22 cellular contexts compared by ENCODE assay signal in genomic region chr17:19495828-19496227, GRCh38. TPM values are rescaled to one million over a fixed set of nuclear protein-coding genes. Genes with fewer than 3 reads are reported as not detected.
"Had no signal": no experiment of that assay in that cellular context is flagged by ENCODE, and none has a peak within 500 bp of the region (broad histone marks: within the 10 kb centered on the region; RNA-seq: fewer than 3 reads in every experiment).

No MANE protein-coding gene starts in this region.

- H3K36me3 ChIP-seq: cardiac muscle cell, right lobe of liver, thoracic aorta, vagina had no signal

- H3K27me3 ChIP-seq: cardiac muscle cell, right lobe of liver, vagina had no signal

- H3K27ac ChIP-seq: cardiac muscle cell, right lobe of liver, skin epidermis, thoracic aorta, vagina, VCaP had no signal

- H3K9me3 ChIP-seq: right lobe of liver, thoracic aorta, vagina had no signal

- H3K27ac Mint-ChIP-seq: activated CD8-positive, alpha-beta T cell treated with anti-CD3 and anti-CD28 coated beads, Interleukin-2, amount 10 ng/mL, durations not matched to agents 7 days and 5 days; activated naive CD8-positive, alpha-beta T cell treated with anti-CD3 and anti-CD28 coated beads, Interleukin-2, amount 50 U/mL, for 24 hours; activated T-helper 1 cell treated with anti-CD3 and anti-CD28 coated beads, Interleukin-12 subunit alpha, Interleukin-12 subunit beta, Interleukin-2, Interleukin-4 antibody, amounts not matched to agents 30 ng/mL and 10 ng/mL and 1 ng/mL, durations not matched to agents 14 hours and 24 hours and 36 hours; mesothelial cell of epicardium; natural killer cell treated with Interleukin-12 subunit alpha and Interleukin-12 subunit beta and Interleukin-15 and Interleukin-18, amount 100 ng/mL, for 72 hours; stimulated activated naive B cell treated with anti-CD40 and anti-IgM and Interleukin-4, amounts not matched to agents 10 μg/mL and 1 μg/mL and 100 μg/mL, for 72 hours; type B pancreatic cell had no signal

- ATAC-seq: activated CD8-positive, alpha-beta T cell treated with anti-CD3 and anti-CD28 coated beads, Interleukin-2, amount 10 ng/mL, durations not matched to agents 7 days and 5 days; activated naive CD8-positive, alpha-beta T cell treated with anti-CD3 and anti-CD28 coated beads, Interleukin-2, amount 50 U/mL, for 24 hours; left lobe of liver; right lobe of liver; stimulated activated naive B cell treated with anti-CD40 and anti-IgM and Interleukin-4, amounts not matched to agents 10 μg/mL and 1 μg/mL and 100 μg/mL, for 72 hours had no signal

- H3K4me3 ChIP-seq: cardiac muscle cell, lung, right lobe of liver, skin epidermis, thoracic aorta, vagina had no signal

- H3K4me1 ChIP-seq: right lobe of liver, vagina had no signal

- H3K9me3 Mint-ChIP-seq: activated naive CD8-positive, alpha-beta T cell treated with anti-CD3 and anti-CD28 coated beads, Interleukin-2, amount 50 U/mL, for 24 hours; activated T-helper 1 cell treated with anti-CD3 and anti-CD28 coated beads, Interleukin-12 subunit alpha, Interleukin-12 subunit beta, Interleukin-2, Interleukin-4 antibody, amounts not matched to agents 30 ng/mL and 10 ng/mL and 1 ng/mL, durations not matched to agents 14 hours and 24 hours and 36 hours; mesothelial cell of epicardium; natural killer cell treated with Interleukin-12 subunit alpha and Interleukin-12 subunit beta and Interleukin-15 and Interleukin-18, amount 100 ng/mL, for 72 hours; stimulated activated naive B cell treated with anti-CD40 and anti-IgM and Interleukin-4, amounts not matched to agents 10 μg/mL and 1 μg/mL and 100 μg/mL, for 72 hours; type B pancreatic cell had no signal

- H3K4me3 Mint-ChIP-seq: activated CD8-positive, alpha-beta T cell treated with anti-CD3 and anti-CD28 coated beads, Interleukin-2, amount 10 ng/mL, durations not matched to agents 7 days and 5 days; activated naive CD8-positive, alpha-beta T cell treated with anti-CD3 and anti-CD28 coated beads, Interleukin-2, amount 50 U/mL, for 24 hours; activated T-helper 1 cell treated with anti-CD3 and anti-CD28 coated beads, Interleukin-12 subunit alpha, Interleukin-12 subunit beta, Interleukin-2, Interleukin-4 antibody, amounts not matched to agents 30 ng/mL and 10 ng/mL and 1 ng/mL, durations not matched to agents 14 hours and 24 hours and 36 hours; mesothelial cell of epicardium; natural killer cell treated with Interleukin-12 subunit alpha and Interleukin-12 subunit beta and Interleukin-15 and Interleukin-18, amount 100 ng/mL, for 72 hours; stimulated activated naive B cell treated with anti-CD40 and anti-IgM and Interleukin-4, amounts not matched to agents 10 μg/mL and 1 μg/mL and 100 μg/mL, for 72 hours; type B pancreatic cell had no signal

- H3K36me3 Mint-ChIP-seq: mesothelial cell of epicardium; natural killer cell treated with Interleukin-12 subunit alpha and Interleukin-12 subunit beta and Interleukin-15 and Interleukin-18, amount 100 ng/mL, for 72 hours; stimulated activated naive B cell treated with anti-CD40 and anti-IgM and Interleukin-4, amounts not matched to agents 10 μg/mL and 1 μg/mL and 100 μg/mL, for 72 hours; type B pancreatic cell had no signal

- DNase-seq: activated CD4-positive, alpha-beta T cell treated with anti-CD3 and anti-CD28 coated beads for 1 hour; activated CD4-positive, alpha-beta T cell treated with anti-CD3 and anti-CD28 coated beads, Interleukin-2, amount 50 U/mL, for 1 hour; activated CD8-positive, alpha-beta T cell treated with anti-CD3 and anti-CD28 coated beads, Interleukin-2, amount 10 ng/mL, durations not matched to agents 7 days and 5 days; activated gamma-delta T cell; activated naive CD4-positive, alpha-beta T cell treated with anti-CD3 and anti-CD28 coated beads, Interleukin-2, amount 50 U/mL, for 16 hours; activated naive CD8-positive, alpha-beta T cell treated with anti-CD3 and anti-CD28 coated beads, Interleukin-2, amount 50 U/mL, for 24 hours; nucleus accumbens; right lobe of liver; stimulated activated CD4-positive, alpha-beta T cell treated with anti-CD3 and anti-CD28 coated beads, Interleukin-1b, Interleukin-23, amount 100 ng/mL, for 48 hours; stimulated activated naive B cell treated with anti-CD40 and anti-IgM and Interleukin-4, amounts not matched to agents 10 μg/mL and 1 μg/mL and 100 μg/mL, for 72 hours had no signal

- H3K27me3 Mint-ChIP-seq: type B pancreatic cell had no signal

RNA-seq across cellular contexts. Expression of gene SLC47A1, which starts 37.8 kb away (rescaled TPM):
- total RNA-seq: activated CD8-positive, alpha-beta T cell treated with anti-CD3 and anti-CD28 coated beads, Interleukin-2, amount 10 ng/mL, durations not matched to agents 7 days and 5 days; natural killer cell treated with Interleukin-12 subunit alpha and Interleukin-12 subunit beta and Interleukin-15 and Interleukin-18, amount 100 ng/mL, for 72 hours; T-helper 2 cell treated with Interferon-gamma antibody and Interleukin-4, amounts not matched to agents 100 ng/mL and 5 ng/mL, for 36 hours had no signal
